ENCODE assay signal across 1 cellular context in genomic region chr11:46976182-46976854, GRCh38.
TF ChIP-seq lines count a peak whose summit lies in the region.

No MANE protein-coding gene starts in this region.

TF ChIP-seq in GM12878, 131 proteins besides CTCF, POLR2A, EP300 and RAD21 (continued from another document and continues in another):
- TF ChIP-seq, protein P1, sequence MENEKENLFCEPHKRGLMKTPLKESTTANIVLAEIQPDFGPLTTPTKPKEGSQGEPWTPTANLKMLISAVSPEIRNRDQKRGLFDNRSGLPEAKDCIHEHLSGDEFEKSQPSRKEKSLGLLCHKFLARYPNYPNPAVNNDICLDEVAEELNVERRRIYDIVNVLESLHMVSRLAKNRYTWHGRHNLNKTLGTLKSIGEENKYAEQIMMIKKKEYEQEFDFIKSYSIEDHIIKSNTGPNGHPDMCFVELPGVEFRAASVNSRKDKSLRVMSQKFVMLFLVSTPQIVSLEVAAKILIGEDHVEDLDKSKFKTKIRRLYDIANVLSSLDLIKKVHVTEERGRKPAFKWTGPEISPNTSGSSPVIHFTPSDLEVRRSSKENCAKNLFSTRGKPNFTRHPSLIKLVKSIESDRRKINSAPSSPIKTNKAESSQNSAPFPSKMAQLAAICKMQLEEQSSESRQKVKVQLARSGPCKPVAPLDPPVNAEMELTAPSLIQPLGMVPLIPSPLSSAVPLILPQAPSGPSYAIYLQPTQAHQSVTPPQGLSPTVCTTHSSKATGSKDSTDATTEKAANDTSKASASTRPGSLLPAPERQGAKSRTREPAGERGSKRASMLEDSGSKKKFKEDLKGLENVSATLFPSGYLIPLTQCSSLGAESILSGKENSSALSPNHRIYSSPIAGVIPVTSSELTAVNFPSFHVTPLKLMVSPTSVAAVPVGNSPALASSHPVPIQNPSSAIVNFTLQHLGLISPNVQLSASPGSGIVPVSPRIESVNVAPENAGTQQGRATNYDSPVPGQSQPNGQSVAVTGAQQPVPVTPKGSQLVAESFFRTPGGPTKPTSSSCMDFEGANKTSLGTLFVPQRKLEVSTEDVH (IDR thresholded peaks at IDR 0.05; ENCODE audit: low read depth, partially characterized antibody): no peak
- TF ChIP-seq IKZF1 (conservative IDR thresholded peaks at IDR 0.05) (peak; percentile 53; the same call in 1 of the 2 replicates), ASH2L (IDR thresholded peaks at IDR 0.05; ENCODE audit: borderline replicate concordance, low read depth) (no peak), TARDBP (IDR thresholded peaks at IDR 0.05; ENCODE audit: borderline replicate concordance) (no peak), FOS (IDR thresholded peaks at IDR 0.05; ENCODE audit: borderline replicate concordance, extremely low read depth, insufficient read length) (no peak), NRF1 (conservative IDR thresholded peaks at IDR 0.05; ENCODE audit: low read depth, low read length) (no peak), SUZ12 (IDR thresholded peaks at IDR 0.05; ENCODE audit: unreplicated experiment) (no peak), ZNF24 (IDR thresholded peaks at IDR 0.05) (no peak), RCOR1 (conservative IDR thresholded peaks at IDR 0.05; ENCODE audit: low read depth, low read length) (no peak), ESRRA (IDR thresholded peaks at IDR 0.05; ENCODE audit: low read length) (no peak), RFX5 (IDR thresholded peaks at IDR 0.05; ENCODE audit: low read depth, low read length) (no peak), EED (IDR thresholded peaks at IDR 0.05; ENCODE audit: low read depth) (peak; percentile 68), SREBF2 (IDR thresholded peaks at IDR 0.05; ENCODE audit: low read length) (no peak), RELB (IDR thresholded peaks at IDR 0.05; ENCODE audit: low read depth) (peak; percentile 54; the same call in 1 of the 2 replicates), POLR2AphosphoS5 (IDR thresholded peaks at IDR 0.05; ENCODE audit: low read length) (no peak), ZNF384 (IDR thresholded peaks at IDR 0.05; ENCODE audit: borderline replicate concordance, low read depth, low read length) (no peak), TCF3 (IDR thresholded peaks at IDR 0.05; ENCODE audit: borderline replicate concordance, insufficient read depth, low read depth, low read length) (no peak), PAX8 (IDR thresholded peaks at IDR 0.05) (no peak), ATF7 (IDR thresholded peaks at IDR 0.05; ENCODE audit: low read depth) (peak; percentile 45; the same call in 1 of the 2 replicates), SMC3 (IDR thresholded peaks at IDR 0.05; ENCODE audit: borderline replicate concordance, low read length) (no peak), SPI1 (IDR thresholded peaks at IDR 0.05; ENCODE audit: borderline replicate concordance, insufficient read depth, low read depth, low read length) (no peak), CEBPB (IDR thresholded peaks at IDR 0.05; ENCODE audit: borderline replicate concordance in 1 of 2, low read depth in 2 of 2, low read length in 2 of 2) (0 out of 4 replicates have a peak, but pooled peaks of 1 of the 2 experiments have one; percentile 55), MEF2A (IDR thresholded peaks at IDR 0.05; ENCODE audit: insufficient read depth, low read depth, low read length) (peak; percentile 88), SIN3A (IDR thresholded peaks at IDR 0.05; ENCODE audit: low read depth, low read length) (no peak), CHD2 (IDR thresholded peaks at IDR 0.05; ENCODE audit: borderline replicate concordance, low read depth, low read length) (no peak), CHD4 (IDR thresholded peaks at IDR 0.05) (no peak), CBX5 (IDR thresholded peaks at IDR 0.05; ENCODE audit: low read depth) (peak; percentile 85; the same call in 1 of the 2 replicates), E2F4 (IDR thresholded peaks at IDR 0.05; ENCODE audit: low read depth, low read length) (no peak), NR2F1 (conservative IDR thresholded peaks at IDR 0.05) (no peak), SMAD1 (IDR thresholded peaks at IDR 0.05; ENCODE audit: low read depth, partially characterized antibody) (no peak), YY1 (IDR thresholded peaks at IDR 0.05; ENCODE audit: low read depth, low read length) (no peak), PRDM15 (CRISPR knock-in tag; IDR thresholded peaks at IDR 0.05) (no peak)
- TF ChIP-seq, protein P2, sequence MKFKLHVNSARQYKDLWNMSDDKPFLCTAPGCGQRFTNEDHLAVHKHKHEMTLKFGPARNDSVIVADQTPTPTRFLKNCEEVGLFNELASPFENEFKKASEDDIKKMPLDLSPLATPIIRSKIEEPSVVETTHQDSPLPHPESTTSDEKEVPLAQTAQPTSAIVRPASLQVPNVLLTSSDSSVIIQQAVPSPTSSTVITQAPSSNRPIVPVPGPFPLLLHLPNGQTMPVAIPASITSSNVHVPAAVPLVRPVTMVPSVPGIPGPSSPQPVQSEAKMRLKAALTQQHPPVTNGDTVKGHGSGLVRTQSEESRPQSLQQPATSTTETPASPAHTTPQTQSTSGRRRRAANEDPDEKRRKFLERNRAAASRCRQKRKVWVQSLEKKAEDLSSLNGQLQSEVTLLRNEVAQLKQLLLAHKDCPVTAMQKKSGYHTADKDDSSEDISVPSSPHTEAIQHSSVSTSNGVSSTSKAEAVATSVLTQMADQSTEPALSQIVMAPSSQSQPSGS (IDR thresholded peaks at IDR 0.05; ENCODE audit: low read length): peak; percentile 77
- TF ChIP-seq, protein P3, sequence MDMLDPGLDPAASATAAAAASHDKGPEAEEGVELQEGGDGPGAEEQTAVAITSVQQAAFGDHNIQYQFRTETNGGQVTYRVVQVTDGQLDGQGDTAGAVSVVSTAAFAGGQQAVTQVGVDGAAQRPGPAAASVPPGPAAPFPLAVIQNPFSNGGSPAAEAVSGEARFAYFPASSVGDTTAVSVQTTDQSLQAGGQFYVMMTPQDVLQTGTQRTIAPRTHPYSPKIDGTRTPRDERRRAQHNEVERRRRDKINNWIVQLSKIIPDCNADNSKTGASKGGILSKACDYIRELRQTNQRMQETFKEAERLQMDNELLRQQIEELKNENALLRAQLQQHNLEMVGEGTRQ (IDR thresholded peaks at IDR 0.05; ENCODE audit: borderline replicate concordance, low read depth, low read length): no peak
- TF ChIP-seq, protein P4, sequence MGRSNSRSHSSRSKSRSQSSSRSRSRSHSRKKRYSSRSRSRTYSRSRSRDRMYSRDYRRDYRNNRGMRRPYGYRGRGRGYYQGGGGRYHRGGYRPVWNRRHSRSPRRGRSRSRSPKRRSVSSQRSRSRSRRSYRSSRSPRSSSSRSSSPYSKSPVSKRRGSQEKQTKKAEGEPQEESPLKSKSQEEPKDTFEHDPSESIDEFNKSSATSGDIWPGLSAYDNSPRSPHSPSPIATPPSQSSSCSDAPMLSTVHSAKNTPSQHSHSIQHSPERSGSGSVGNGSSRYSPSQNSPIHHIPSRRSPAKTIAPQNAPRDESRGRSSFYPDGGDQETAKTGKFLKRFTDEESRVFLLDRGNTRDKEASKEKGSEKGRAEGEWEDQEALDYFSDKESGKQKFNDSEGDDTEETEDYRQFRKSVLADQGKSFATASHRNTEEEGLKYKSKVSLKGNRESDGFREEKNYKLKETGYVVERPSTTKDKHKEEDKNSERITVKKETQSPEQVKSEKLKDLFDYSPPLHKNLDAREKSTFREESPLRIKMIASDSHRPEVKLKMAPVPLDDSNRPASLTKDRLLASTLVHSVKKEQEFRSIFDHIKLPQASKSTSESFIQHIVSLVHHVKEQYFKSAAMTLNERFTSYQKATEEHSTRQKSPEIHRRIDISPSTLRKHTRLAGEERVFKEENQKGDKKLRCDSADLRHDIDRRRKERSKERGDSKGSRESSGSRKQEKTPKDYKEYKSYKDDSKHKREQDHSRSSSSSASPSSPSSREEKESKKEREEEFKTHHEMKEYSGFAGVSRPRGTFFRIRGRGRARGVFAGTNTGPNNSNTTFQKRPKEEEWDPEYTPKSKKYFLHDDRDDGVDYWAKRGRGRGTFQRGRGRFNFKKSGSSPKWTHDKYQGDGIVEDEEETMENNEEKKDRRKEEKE (IDR thresholded peaks at IDR 0.05): no peak
- TF ChIP-seq, protein P5, sequence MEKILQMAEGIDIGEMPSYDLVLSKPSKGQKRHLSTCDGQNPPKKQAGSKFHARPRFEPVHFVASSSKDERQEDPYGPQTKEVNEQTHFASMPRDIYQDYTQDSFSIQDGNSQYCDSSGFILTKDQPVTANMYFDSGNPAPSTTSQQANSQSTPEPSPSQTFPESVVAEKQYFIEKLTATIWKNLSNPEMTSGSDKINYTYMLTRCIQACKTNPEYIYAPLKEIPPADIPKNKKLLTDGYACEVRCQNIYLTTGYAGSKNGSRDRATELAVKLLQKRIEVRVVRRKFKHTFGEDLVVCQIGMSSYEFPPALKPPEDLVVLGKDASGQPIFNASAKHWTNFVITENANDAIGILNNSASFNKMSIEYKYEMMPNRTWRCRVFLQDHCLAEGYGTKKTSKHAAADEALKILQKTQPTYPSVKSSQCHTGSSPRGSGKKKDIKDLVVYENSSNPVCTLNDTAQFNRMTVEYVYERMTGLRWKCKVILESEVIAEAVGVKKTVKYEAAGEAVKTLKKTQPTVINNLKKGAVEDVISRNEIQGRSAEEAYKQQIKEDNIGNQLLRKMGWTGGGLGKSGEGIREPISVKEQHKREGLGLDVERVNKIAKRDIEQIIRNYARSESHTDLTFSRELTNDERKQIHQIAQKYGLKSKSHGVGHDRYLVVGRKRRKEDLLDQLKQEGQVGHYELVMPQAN (conservative IDR thresholded peaks at IDR 0.05): no peak
- TF ChIP-seq, protein P6, sequence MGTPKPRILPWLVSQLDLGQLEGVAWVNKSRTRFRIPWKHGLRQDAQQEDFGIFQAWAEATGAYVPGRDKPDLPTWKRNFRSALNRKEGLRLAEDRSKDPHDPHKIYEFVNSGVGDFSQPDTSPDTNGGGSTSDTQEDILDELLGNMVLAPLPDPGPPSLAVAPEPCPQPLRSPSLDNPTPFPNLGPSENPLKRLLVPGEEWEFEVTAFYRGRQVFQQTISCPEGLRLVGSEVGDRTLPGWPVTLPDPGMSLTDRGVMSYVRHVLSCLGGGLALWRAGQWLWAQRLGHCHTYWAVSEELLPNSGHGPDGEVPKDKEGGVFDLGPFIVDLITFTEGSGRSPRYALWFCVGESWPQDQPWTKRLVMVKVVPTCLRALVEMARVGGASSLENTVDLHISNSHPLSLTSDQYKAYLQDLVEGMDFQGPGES (IDR thresholded peaks at IDR 0.05): no peak
